13 cellular contexts compared by ENCODE assay signal in the genomic region with DNA sequence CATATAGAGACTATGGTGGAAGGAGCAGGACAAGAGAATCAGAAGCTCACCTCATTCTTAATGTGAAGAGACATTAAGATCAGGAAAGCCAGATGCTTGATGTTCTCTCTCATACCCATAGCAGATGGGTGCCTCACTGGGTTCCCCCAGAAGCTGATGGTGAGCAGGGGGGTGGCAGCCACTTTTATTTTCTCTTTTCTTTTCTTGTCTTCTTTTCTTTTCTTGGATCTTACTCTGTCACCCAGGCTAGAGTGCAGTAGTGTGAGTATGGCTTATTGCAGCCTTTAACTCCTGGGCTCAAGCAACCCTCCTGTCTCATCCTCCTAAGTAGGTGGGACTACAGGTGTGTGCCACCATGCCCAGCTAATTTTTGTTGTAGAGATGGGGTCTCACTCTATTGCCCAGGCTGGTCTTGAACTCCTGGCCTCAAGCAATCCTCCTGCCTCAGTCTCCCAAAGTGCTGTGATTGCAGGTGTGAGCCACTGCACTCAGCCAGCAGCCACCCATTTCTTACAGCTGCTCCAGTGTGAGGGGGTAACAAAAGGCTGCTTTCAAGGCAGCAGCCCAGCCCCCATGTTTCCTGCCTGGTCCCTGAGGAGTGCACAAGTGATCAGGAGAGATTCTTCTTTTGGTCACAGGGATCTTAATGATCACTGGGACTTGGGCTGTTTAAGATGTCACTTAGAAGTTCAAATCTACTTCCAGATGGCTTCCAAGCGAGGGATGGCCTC. TPM values are rescaled to one million over a fixed set of nuclear protein-coding genes. Genes with fewer than 3 reads are reported as not detected.
A peak's percentile ranks its signal among the peaks of the same experiment; 100 is the strongest.
DNase-seq lines count a peak whose midpoint lies in the region; ATAC-seq and TF ChIP-seq lines count a peak whose summit lies in the region.
"Had no signal": no experiment of that assay in that cellular context is flagged by ENCODE, and none has a peak within 500 bp of the region (broad histone marks: within the 10 kb centered on the region; RNA-seq: fewer than 3 reads in every experiment).

No MANE protein-coding gene starts in this region.

- peak overlapping the region; percentile 80 to 97 (median 89) for H3K4me2 ChIP-seq in BLaER1 treated with 17β-estradiol and CSF1 and Interleukin-3, amounts not matched to agents 10 nM and 100 nM

- peak overlapping the region; percentile 75 for H3K4me3 Mint-ChIP-seq in activated CD8-positive, alpha-beta T cell treated with anti-CD3 and anti-CD28 coated beads, Interleukin-2, amount 10 ng/mL, durations not matched to agents 7 days and 5 days
- H3K4me3 Mint-ChIP-seq in naive B cell (peak overlapping the region; percentile 71 to 91 (median 84)), progenitor cell of endocrine pancreas (ENCODE audit: low read depth) (no peak overlapping the region), type B pancreatic cell (no peak overlapping the region)

- no peaks in the 10 kb centered on the region; a peak in 1 of 22 replicates for H4K20me1 ChIP-seq in BLaER1 treated with 17β-estradiol and CSF1 and Interleukin-3, amounts not matched to agents 10 nM and 100 nM

- peak overlapping the region in 10 of 11 experiments; percentile 4 to 75 (median 66); a peak in 19 of 22 replicates for H3K9ac ChIP-seq in BLaER1 treated with 17β-estradiol and CSF1 and Interleukin-3, amounts not matched to agents 10 nM and 100 nM

- peak overlapping the region in 8 of 10 experiments; percentile 25 to 50 (median 38); a peak in 11 of 20 replicates for H3K4me3 ChIP-seq in BLaER1 treated with 17β-estradiol and CSF1 and Interleukin-3, amounts not matched to agents 10 nM and 100 nM
- peak overlapping the region; percentile 25; the same call in 1 of the 2 replicates for H3K4me3 ChIP-seq in GM08714 (ENCODE audit: low read length)

- peaks cover 98% of the 10 kb centered on the region for H3K4me1 Mint-ChIP-seq in activated CD8-positive, alpha-beta T cell treated with anti-CD3 and anti-CD28 coated beads, Interleukin-2, amount 10 ng/mL, durations not matched to agents 7 days and 5 days (ENCODE audit: low read depth)
- peaks cover 82 to 98% (median 91%) of the 10 kb centered on the region in 3 donors for H3K4me1 Mint-ChIP-seq in naive B cell
- H3K4me1 Mint-ChIP-seq in progenitor cell of endocrine pancreas (ENCODE audit: low read depth) = peaks cover 20% of the 10 kb centered on the region
- H3K4me1 Mint-ChIP-seq in type B pancreatic cell (ENCODE audit: unreplicated experiment) = peaks cover 6% of the 10 kb centered on the region

- peaks cover 0 to 14% (median 8%) of the 10 kb centered on the region in 11 experiments; a peak in 7 of 22 replicates for H3K27me3 ChIP-seq in BLaER1 treated with 17β-estradiol and CSF1 and Interleukin-3, amounts not matched to agents 10 nM and 100 nM

- no peaks in the 10 kb centered on the region for H3K36me3 ChIP-seq in BLaER1 treated with 17β-estradiol and CSF1 and Interleukin-3, amounts not matched to agents 10 nM and 100 nM

- H3K4me1 ChIP-seq in BLaER1 treated with 17β-estradiol and CSF1 and Interleukin-3, amounts not matched to agents 10 nM and 100 nM = peaks cover 65 to 100% (median 94%) of the 10 kb centered on the region in 10 experiments

- ATAC-seq in activated CD8-positive, alpha-beta T cell treated with anti-CD3 and anti-CD28 coated beads, Interleukin-2, amount 10 ng/mL, durations not matched to agents 7 days and 5 days = no peak
- ATAC-seq in naive B cell (ENCODE audit: low read depth in 2 of 2) = no peak

- DNase-seq in activated CD8-positive, alpha-beta T cell treated with anti-CD3 and anti-CD28 coated beads, Interleukin-2, amount 10 ng/mL, durations not matched to agents 7 days and 5 days = no peak
- DNase-seq in naive B cell (no peak), progenitor cell of endocrine pancreas (ENCODE audit: low spot score, unreplicated experiment) (no peak), NCI-H128 (lab: John Stamatoyannopoulos, UW; ENCODE audit: unreplicated experiment) (no peak), NCI-H1092 (lab: John Stamatoyannopoulos, UW) (no peak), type B pancreatic cell (ENCODE audit: extremely low spot score, unreplicated experiment) (no peak)
- DNase-seq: DMS79 treated with DMSO at 0.1 percent for 48 hours, mesendoderm, NCI-H187 treated with DMSO at 0.1 percent for 48 hours, NCI-H524 treated with DMSO at 0.1 percent for 48 hours, T1000 had no signal

- H3K36me3 Mint-ChIP-seq in activated CD8-positive, alpha-beta T cell treated with anti-CD3 and anti-CD28 coated beads, Interleukin-2, amount 10 ng/mL, durations not matched to agents 7 days and 5 days (ENCODE audit: low read depth) = peaks cover 11% of the 10 kb centered on the region
- H3K36me3 Mint-ChIP-seq in naive B cell (no peaks in the 10 kb centered on the region), progenitor cell of endocrine pancreas (ENCODE audit: insufficient read depth) (no peaks in the 10 kb centered on the region), type B pancreatic cell (no peaks in the 10 kb centered on the region)

- peaks cover 0 to 3% (median 0%) of the 10 kb centered on the region in 11 experiments; a peak in 1 of 22 replicates for H3K9me3 ChIP-seq in BLaER1 treated with 17β-estradiol and CSF1 and Interleukin-3, amounts not matched to agents 10 nM and 100 nM (replicated peaks in 1 of 11)

- CTCF ChIA-PET in activated CD8-positive, alpha-beta T cell treated with anti-CD3 and anti-CD28 coated beads, Interleukin-2, amount 10 ng/mL, durations not matched to agents 7 days and 5 days (lab: Charles Lee) = interaction anchor here (0.6 to 1.4 kb wide), 6 partner anchors 10 to 194 kb away, joined by 3 to 6 read pairs (median 4); no protein-coding TSS in a partner anchor

- H3K27ac Mint-ChIP-seq in activated CD8-positive, alpha-beta T cell treated with anti-CD3 and anti-CD28 coated beads, Interleukin-2, amount 10 ng/mL, durations not matched to agents 7 days and 5 days = peak overlapping the region; percentile 88
- H3K27ac Mint-ChIP-seq in naive B cell (peak overlapping the region; percentile 100), progenitor cell of endocrine pancreas (no peak overlapping the region), type B pancreatic cell (no peak overlapping the region)

- H3K9me3 Mint-ChIP-seq in activated CD8-positive, alpha-beta T cell treated with anti-CD3 and anti-CD28 coated beads, Interleukin-2, amount 10 ng/mL, durations not matched to agents 7 days and 5 days (ENCODE audit: insufficient read depth) = no peaks in the 10 kb centered on the region
- H3K9me3 Mint-ChIP-seq in naive B cell (no peaks in the 10 kb centered on the region), progenitor cell of endocrine pancreas (ENCODE audit: low read depth) (no peaks in the 10 kb centered on the region), type B pancreatic cell (no peaks in the 10 kb centered on the region)

- POLR2A ChIA-PET in activated CD8-positive, alpha-beta T cell treated with anti-CD3 and anti-CD28 coated beads, Interleukin-2, amount 10 ng/mL, durations not matched to agents 7 days and 5 days (lab: Charles Lee) = interaction anchor here (0.7 to 5.1 kb wide), 9 partner anchors 9 to 249 kb away, joined by 3 to 56 read pairs (median 7); a partner anchor contains a TSS

- TF ChIP-seq CTCF in progenitor cell of endocrine pancreas (IDR thresholded peaks at IDR 0.05; ENCODE audit: unreplicated experiment) (no peak), type B pancreatic cell (conservative IDR thresholded peaks at IDR 0.05) (no peak)

- peak overlapping the region in 10 of 11 experiments; percentile 32 to 95 (median 78); a peak in 20 of 22 replicates for H3K27ac ChIP-seq in BLaER1 treated with 17β-estradiol and CSF1 and Interleukin-3, amounts not matched to agents 10 nM and 100 nM

- H3K27me3 Mint-ChIP-seq in activated CD8-positive, alpha-beta T cell treated with anti-CD3 and anti-CD28 coated beads, Interleukin-2, amount 10 ng/mL, durations not matched to agents 7 days and 5 days (ENCODE audit: low read depth) = peaks cover 9% of the 10 kb centered on the region
- H3K27me3 Mint-ChIP-seq in naive B cell (no peaks in the 10 kb centered on the region), progenitor cell of endocrine pancreas (peaks cover 22% of the 10 kb centered on the region), type B pancreatic cell (peaks cover 49% of the 10 kb centered on the region)

RNA-seq across cellular contexts. Expression of a gene that starts 15.1 kb away (rescaled TPM):
- total RNA-seq in activated CD8-positive, alpha-beta T cell treated with anti-CD3 and anti-CD28 coated beads, Interleukin-2, amount 10 ng/mL, durations not matched to agents 7 days and 5 days = 100 to 1,000 TPM; 219 to 226 TPM
- 1,000 to 10,000 TPM; 1,969 to 4,468 (median 2,782) TPM for polyA plus RNA-seq in naive B cell (ENCODE audit: low read depth in 6 of 6)
- total RNA-seq in progenitor cell of endocrine pancreas = 5.9 and 10.4 TPM in 2 replicates
- total RNA-seq in type B pancreatic cell (ENCODE audit: low replicate concordance) = 5.2 and 34.8 TPM in 2 replicates

Comparison
In these comparisons a context has a peak if more than half of its experiments do, and no peak if none do; other contexts are left out.
1. H3K27ac Mint-ChIP-seq: peak in activated CD8-positive, alpha-beta T cell treated with anti-CD3 and anti-CD28 coated beads, Interleukin-2, amount 10 ng/mL, durations not matched to agents 7 days and 5 days (single experiment) and naive B cell (6 of 6); none in progenitor cell of endocrine pancreas (single experiment) and type B pancreatic cell (single experiment).
2. H3K4me3 Mint-ChIP-seq: peak in activated CD8-positive, alpha-beta T cell treated with anti-CD3 and anti-CD28 coated beads, Interleukin-2, amount 10 ng/mL, durations not matched to agents 7 days and 5 days (single experiment) and naive B cell (8 of 8); none in progenitor cell of endocrine pancreas (single experiment) and type B pancreatic cell (single experiment).